40 cellular contexts compared by ENCODE assay signal in the genomic region with DNA sequence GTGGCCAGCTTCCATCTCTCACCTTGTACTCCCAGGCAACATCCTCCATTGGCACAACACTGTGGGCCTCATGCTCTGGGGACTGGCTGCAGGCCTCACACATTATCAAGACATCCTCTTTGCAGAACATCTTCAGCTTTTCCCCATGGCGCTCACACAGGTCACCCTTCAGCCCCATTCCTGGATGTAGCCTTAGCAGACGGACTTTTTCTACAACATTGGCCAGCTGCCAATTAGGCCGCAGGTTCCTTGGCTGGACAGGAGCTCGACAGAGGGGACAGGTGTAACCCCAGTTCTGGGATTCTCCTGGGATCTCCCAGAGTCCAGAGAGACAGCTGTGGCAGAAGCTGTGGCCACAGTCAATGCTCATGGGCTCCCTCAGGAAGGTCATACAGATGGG. TPM values are rescaled to one million over a fixed set of nuclear protein-coding genes. Genes with fewer than 3 reads are reported as not detected.
"Had no signal": no experiment of that assay in that cellular context is flagged by ENCODE, and none has a peak within 500 bp of the region (broad histone marks: within the 10 kb centered on the region; RNA-seq: fewer than 3 reads in every experiment).

No MANE protein-coding gene starts in this region.

- H3K27ac ChIP-seq: ascending aorta, cardiac muscle cell, WERI-Rb-1 had no signal

- H3K27ac Mint-ChIP-seq: activated CD4-positive, alpha-beta memory T cell treated with anti-CD3 and anti-CD28 coated beads, Interleukin-2, amount 10 ng/mL, durations not matched to agents 7 days and 5 days; activated CD4-positive, alpha-beta T cell treated with anti-CD3 and anti-CD28 coated beads for 36 hours; activated CD4-positive, alpha-beta T cell treated with anti-CD3 and anti-CD28 coated beads, Interleukin-2, amount 10 ng/mL, durations not matched to agents 7 days and 5 days; activated CD8-positive, alpha-beta memory T cell treated with anti-CD3 and anti-CD28 coated beads, Interleukin-2, amount 10 ng/mL, durations not matched to agents 7 days and 5 days; activated CD8-positive, alpha-beta T cell treated with anti-CD3 and anti-CD28 coated beads, Interleukin-2, amount 10 ng/mL, durations not matched to agents 7 days and 5 days; activated naive CD4-positive, alpha-beta T cell treated with anti-CD3 and anti-CD28 coated beads, Interleukin-2, amount 10 ng/mL, durations not matched to agents 7 days and 5 days; activated naive CD4-positive, alpha-beta T cell treated with anti-CD3 and anti-CD28 coated beads, Interleukin-2, amount 50 U/mL, for 24 hours; activated naive CD8-positive, alpha-beta T cell; activated naive CD8-positive, alpha-beta T cell treated with anti-CD3 and anti-CD28 coated beads, Interleukin-2, amount 10 ng/mL, durations not matched to agents 7 days and 5 days; activated naive CD8-positive, alpha-beta T cell treated with anti-CD3 and anti-CD28 coated beads, Interleukin-2, amount 50 U/mL, for 24 hours; activated T-cell treated with anti-CD3 and anti-CD28 coated beads, Interleukin-2, amount 50 U/mL, for 24 hours; activated T-helper 2 cell treated with anti-CD3 and anti-CD28 coated beads, Interferon-gamma antibody, Interleukin-2, Interleukin-4, amounts not matched to agents 10 μg/mL and 5 μg/mL and 100 μg/mL, durations not matched to agents 14 hours and 24 hours and 36 hours; brain; T-helper 1 cell treated with Interleukin-12 subunit alpha and Interleukin-12 subunit beta and Interleukin-4 antibody, amounts not matched to agents 30 μg/mL and 1 μg/mL, for 36 hours; T-helper 2 cell treated with Interferon-gamma antibody and Interleukin-4, amounts not matched to agents 5 μg/mL and 100 μg/mL, for 36 hours; WTC11 had no signal

- H3K9me3 Mint-ChIP-seq: activated CD4-positive, alpha-beta memory T cell treated with anti-CD3 and anti-CD28 coated beads, Interleukin-2, amount 10 ng/mL, durations not matched to agents 7 days and 5 days; activated CD4-positive, alpha-beta T cell treated with anti-CD3 and anti-CD28 coated beads, Interleukin-2, amount 10 ng/mL, durations not matched to agents 7 days and 5 days; activated naive CD4-positive, alpha-beta T cell treated with anti-CD3 and anti-CD28 coated beads, Interleukin-2, amount 10 ng/mL, durations not matched to agents 7 days and 5 days; activated naive CD4-positive, alpha-beta T cell treated with anti-CD3 and anti-CD28 coated beads, Interleukin-2, amount 50 U/mL, for 24 hours; activated naive CD8-positive, alpha-beta T cell treated with anti-CD3 and anti-CD28 coated beads, Interleukin-2, amount 10 ng/mL, durations not matched to agents 7 days and 5 days; activated T-cell treated with anti-CD3 and anti-CD28 coated beads, Interleukin-2, amount 50 U/mL, for 24 hours; activated T-helper 2 cell treated with anti-CD3 and anti-CD28 coated beads, Interferon-gamma antibody, Interleukin-2, Interleukin-4, amounts not matched to agents 10 μg/mL and 5 μg/mL and 100 μg/mL, durations not matched to agents 14 hours and 24 hours and 36 hours; brain; central memory CD8-positive, alpha-beta T cell; T-helper 1 cell treated with Interleukin-12 subunit alpha and Interleukin-12 subunit beta and Interleukin-4 antibody, amounts not matched to agents 30 μg/mL and 1 μg/mL, for 36 hours; T-helper 2 cell treated with Interferon-gamma antibody and Interleukin-4, amounts not matched to agents 5 μg/mL and 100 μg/mL, for 36 hours had no signal

- H3K9me3 ChIP-seq: ascending aorta had no signal

- H3K36me3 ChIP-seq: WERI-Rb-1 had no signal

- H3K27me3 Mint-ChIP-seq: activated CD4-positive, alpha-beta memory T cell treated with anti-CD3 and anti-CD28 coated beads, Interleukin-2, amount 10 ng/mL, durations not matched to agents 7 days and 5 days; activated CD4-positive, alpha-beta T cell treated with anti-CD3 and anti-CD28 coated beads for 36 hours; activated CD4-positive, alpha-beta T cell treated with anti-CD3 and anti-CD28 coated beads, Interleukin-2, amount 10 ng/mL, durations not matched to agents 7 days and 5 days; activated CD8-positive, alpha-beta memory T cell treated with anti-CD3 and anti-CD28 coated beads, Interleukin-2, amount 10 ng/mL, durations not matched to agents 7 days and 5 days; activated naive CD4-positive, alpha-beta T cell treated with anti-CD3 and anti-CD28 coated beads, Interleukin-2, amount 10 ng/mL, durations not matched to agents 7 days and 5 days; activated naive CD4-positive, alpha-beta T cell treated with anti-CD3 and anti-CD28 coated beads, Interleukin-2, amount 50 U/mL, for 24 hours; activated naive CD8-positive, alpha-beta T cell; activated naive CD8-positive, alpha-beta T cell treated with anti-CD3 and anti-CD28 coated beads, Interleukin-2, amount 10 ng/mL, durations not matched to agents 7 days and 5 days; activated naive CD8-positive, alpha-beta T cell treated with anti-CD3 and anti-CD28 coated beads, Interleukin-2, amount 50 U/mL, for 24 hours; activated T-cell treated with anti-CD3 and anti-CD28 coated beads, Interleukin-2, amount 50 U/mL, for 24 hours; central memory CD8-positive, alpha-beta T cell had no signal

- ATAC-seq: activated CD4-positive, alpha-beta T cell treated with anti-CD3 and anti-CD28 coated beads for 36 hours; activated CD4-positive, CD25-positive, alpha-beta regulatory T cell treated with anti-CD3 and anti-CD28 coated beads, Interleukin-2, amount 50 U/mL, for 24 hours; activated CD8-positive, alpha-beta memory T cell treated with anti-CD3 and anti-CD28 coated beads, Interleukin-2, amount 10 ng/mL, durations not matched to agents 7 days and 5 days; activated CD8-positive, alpha-beta T cell treated with anti-CD3 and anti-CD28 coated beads, Interleukin-2, amount 10 ng/mL, durations not matched to agents 7 days and 5 days; activated naive CD8-positive, alpha-beta T cell treated with anti-CD3 and anti-CD28 coated beads, Interleukin-2, amount 50 U/mL, for 24 hours; WTC11 had no signal

- DNase-seq: activated CD4-positive, alpha-beta memory T cell treated with anti-CD3 and anti-CD28 coated beads, Interleukin-2, amount 10 ng/mL, durations not matched to agents 7 days and 5 days; activated CD4-positive, alpha-beta T cell treated with anti-CD3 and anti-CD28 coated beads for 1 hour; activated CD4-positive, alpha-beta T cell treated with anti-CD3 and anti-CD28 coated beads for 36 hours; activated CD4-positive, alpha-beta T cell treated with anti-CD3 and anti-CD28 coated beads for 48 hours; activated CD4-positive, alpha-beta T cell treated with anti-CD3 and anti-CD28 coated beads, Interleukin-2, amount 10 ng/mL, durations not matched to agents 7 days and 5 days; activated CD4-positive, alpha-beta T cell treated with anti-CD3 and anti-CD28 coated beads, Interleukin-2, amount 50 U/mL, for 48 hours; activated CD4-positive, CD25-positive, alpha-beta regulatory T cell; activated CD8-positive, alpha-beta memory T cell treated with anti-CD3 and anti-CD28 coated beads for 24 hours; activated CD8-positive, alpha-beta memory T cell treated with anti-CD3 and anti-CD28 coated beads, Interleukin-2, amount 10 ng/mL, durations not matched to agents 7 days and 5 days; activated CD8-positive, alpha-beta memory T cell treated with anti-CD3 and anti-CD28 coated beads, Interleukin-2, amount 50 U/mL, for 48 hours; activated CD8-positive, alpha-beta T cell treated with anti-CD3 and anti-CD28 coated beads, Interleukin-2, amount 10 ng/mL, durations not matched to agents 7 days and 5 days; activated effector memory CD4-positive, alpha-beta T cell treated with Interleukin-2 at 50 U/mL for 16 hours; activated gamma-delta T cell; activated naive CD4-positive, alpha-beta T cell treated with anti-CD3 and anti-CD28 coated beads, Interleukin-2, amount 10 ng/mL, durations not matched to agents 7 days and 5 days; activated naive CD4-positive, alpha-beta T cell treated with Interleukin-2 at 50 U/mL for 16 hours; activated naive CD8-positive, alpha-beta T cell treated with anti-CD3 and anti-CD28 coated beads, Interleukin-2, amount 10 ng/mL, durations not matched to agents 7 days and 5 days; activated naive CD8-positive, alpha-beta T cell treated with anti-CD3 and anti-CD28 coated beads, Interleukin-2, amount 50 U/mL, for 24 hours; activated T-cell treated with anti-CD3 and anti-CD28 coated beads, Interleukin-2, amount 50 U/mL, for 24 hours; activated T-cell treated with anti-CD3 and anti-CD28 coated beads, Interleukin-2, amount 50 U/mL, for 48 hours; anterior cingulate cortex; caudate nucleus; cerebellar nuclear complex; T-helper 2 cell; T-helper 9 cell; WERI-Rb-1 had no signal

- H3K4me3 Mint-ChIP-seq: activated CD4-positive, alpha-beta memory T cell treated with anti-CD3 and anti-CD28 coated beads, Interleukin-2, amount 10 ng/mL, durations not matched to agents 7 days and 5 days; activated CD4-positive, alpha-beta T cell treated with anti-CD3 and anti-CD28 coated beads for 36 hours; activated CD4-positive, alpha-beta T cell treated with anti-CD3 and anti-CD28 coated beads, Interleukin-2, amount 10 ng/mL, durations not matched to agents 7 days and 5 days; activated CD8-positive, alpha-beta memory T cell treated with anti-CD3 and anti-CD28 coated beads, Interleukin-2, amount 10 ng/mL, durations not matched to agents 7 days and 5 days; activated CD8-positive, alpha-beta T cell treated with anti-CD3 and anti-CD28 coated beads, Interleukin-2, amount 10 ng/mL, durations not matched to agents 7 days and 5 days; activated naive CD4-positive, alpha-beta T cell treated with anti-CD3 and anti-CD28 coated beads, Interleukin-2, amount 10 ng/mL, durations not matched to agents 7 days and 5 days; activated naive CD4-positive, alpha-beta T cell treated with anti-CD3 and anti-CD28 coated beads, Interleukin-2, amount 50 U/mL, for 24 hours; activated naive CD8-positive, alpha-beta T cell; activated naive CD8-positive, alpha-beta T cell treated with anti-CD3 and anti-CD28 coated beads, Interleukin-2, amount 10 ng/mL, durations not matched to agents 7 days and 5 days; activated naive CD8-positive, alpha-beta T cell treated with anti-CD3 and anti-CD28 coated beads, Interleukin-2, amount 50 U/mL, for 24 hours; activated T-cell treated with anti-CD3 and anti-CD28 coated beads, Interleukin-2, amount 50 U/mL, for 24 hours; central memory CD8-positive, alpha-beta T cell; T-helper 1 cell treated with Interleukin-12 subunit alpha and Interleukin-12 subunit beta and Interleukin-4 antibody, amounts not matched to agents 30 μg/mL and 1 μg/mL, for 36 hours; T-helper 2 cell treated with Interferon-gamma antibody and Interleukin-4, amounts not matched to agents 5 μg/mL and 100 μg/mL, for 36 hours; WTC11 had no signal

- H3K4me3 ChIP-seq: ascending aorta, cardiac muscle cell had no signal

- H3K27me3 ChIP-seq: ascending aorta, cardiac muscle cell had no signal

- FAIRE-seq: bronchial epithelial cell, TTC549 had no signal

RNA-seq across cellular contexts. Expression of a gene that starts 11.2 kb away (rescaled TPM):
- total RNA-seq: activated CD4-positive, alpha-beta memory T cell treated with anti-CD3 and anti-CD28 coated beads, Interleukin-2, amount 10 ng/mL, durations not matched to agents 7 days and 5 days; activated CD4-positive, alpha-beta T cell treated with anti-CD3 and anti-CD28 coated beads for 36 hours; activated CD4-positive, alpha-beta T cell treated with anti-CD3 and anti-CD28 coated beads, Interleukin-2, amount 10 ng/mL, durations not matched to agents 7 days and 5 days; activated CD8-positive, alpha-beta memory T cell treated with anti-CD3 and anti-CD28 coated beads, Interleukin-2, amount 10 ng/mL, durations not matched to agents 7 days and 5 days; activated CD8-positive, alpha-beta T cell treated with anti-CD3 and anti-CD28 coated beads, Interleukin-2, amount 10 ng/mL, durations not matched to agents 7 days and 5 days; activated naive CD8-positive, alpha-beta T cell treated with anti-CD3 and anti-CD28 coated beads, Interleukin-2, amount 10 ng/mL, durations not matched to agents 7 days and 5 days; activated T-helper 2 cell treated with anti-CD3 and anti-CD28 coated beads, Interferon-gamma antibody, Interleukin-2, Interleukin-4, amounts not matched to agents 10 μg/mL and 5 μg/mL and 100 μg/mL, durations not matched to agents 14 hours and 24 hours and 36 hours; ascending aorta; bronchial epithelial cell; cardiac muscle cell; chondrocyte; WTC11 had no signal
- polyA plus RNA-seq: adipose tissue had no signal

RNA-seq across cellular contexts. Expression of a gene that starts 23.5 kb away (rescaled TPM):
- total RNA-seq: activated CD4-positive, alpha-beta memory T cell treated with anti-CD3 and anti-CD28 coated beads, Interleukin-2, amount 10 ng/mL, durations not matched to agents 7 days and 5 days; activated CD4-positive, alpha-beta T cell treated with anti-CD3 and anti-CD28 coated beads for 36 hours; activated CD4-positive, alpha-beta T cell treated with anti-CD3 and anti-CD28 coated beads, Interleukin-2, amount 10 ng/mL, durations not matched to agents 7 days and 5 days; activated CD8-positive, alpha-beta memory T cell treated with anti-CD3 and anti-CD28 coated beads, Interleukin-2, amount 10 ng/mL, durations not matched to agents 7 days and 5 days; activated CD8-positive, alpha-beta T cell treated with anti-CD3 and anti-CD28 coated beads, Interleukin-2, amount 10 ng/mL, durations not matched to agents 7 days and 5 days; activated naive CD8-positive, alpha-beta T cell treated with anti-CD3 and anti-CD28 coated beads, Interleukin-2, amount 10 ng/mL, durations not matched to agents 7 days and 5 days; activated T-helper 2 cell treated with anti-CD3 and anti-CD28 coated beads, Interferon-gamma antibody, Interleukin-2, Interleukin-4, amounts not matched to agents 10 μg/mL and 5 μg/mL and 100 μg/mL, durations not matched to agents 14 hours and 24 hours and 36 hours; ascending aorta; bronchial epithelial cell; cardiac muscle cell; chondrocyte; WTC11 had no signal
- polyA plus RNA-seq: adipose tissue had no signal

RNA-seq across cellular contexts. Expression of a gene that starts 32.2 kb away (rescaled TPM):
- total RNA-seq: activated CD4-positive, alpha-beta memory T cell treated with anti-CD3 and anti-CD28 coated beads, Interleukin-2, amount 10 ng/mL, durations not matched to agents 7 days and 5 days; activated CD4-positive, alpha-beta T cell treated with anti-CD3 and anti-CD28 coated beads for 36 hours; activated CD4-positive, alpha-beta T cell treated with anti-CD3 and anti-CD28 coated beads, Interleukin-2, amount 10 ng/mL, durations not matched to agents 7 days and 5 days; activated CD8-positive, alpha-beta memory T cell treated with anti-CD3 and anti-CD28 coated beads, Interleukin-2, amount 10 ng/mL, durations not matched to agents 7 days and 5 days; activated CD8-positive, alpha-beta T cell treated with anti-CD3 and anti-CD28 coated beads, Interleukin-2, amount 10 ng/mL, durations not matched to agents 7 days and 5 days; activated naive CD8-positive, alpha-beta T cell treated with anti-CD3 and anti-CD28 coated beads, Interleukin-2, amount 10 ng/mL, durations not matched to agents 7 days and 5 days; activated T-helper 2 cell treated with anti-CD3 and anti-CD28 coated beads, Interferon-gamma antibody, Interleukin-2, Interleukin-4, amounts not matched to agents 10 μg/mL and 5 μg/mL and 100 μg/mL, durations not matched to agents 14 hours and 24 hours and 36 hours; ascending aorta; bronchial epithelial cell; cardiac muscle cell; chondrocyte; WTC11 had no signal
- polyA plus RNA-seq: adipose tissue, cardiac muscle cell had no signal

RNA-seq across cellular contexts. Expression of a gene that starts 38.7 kb away (rescaled TPM):
- total RNA-seq: activated CD4-positive, alpha-beta memory T cell treated with anti-CD3 and anti-CD28 coated beads, Interleukin-2, amount 10 ng/mL, durations not matched to agents 7 days and 5 days; activated CD4-positive, alpha-beta T cell treated with anti-CD3 and anti-CD28 coated beads for 36 hours; activated CD4-positive, alpha-beta T cell treated with anti-CD3 and anti-CD28 coated beads, Interleukin-2, amount 10 ng/mL, durations not matched to agents 7 days and 5 days; activated CD8-positive, alpha-beta memory T cell treated with anti-CD3 and anti-CD28 coated beads, Interleukin-2, amount 10 ng/mL, durations not matched to agents 7 days and 5 days; activated CD8-positive, alpha-beta T cell treated with anti-CD3 and anti-CD28 coated beads, Interleukin-2, amount 10 ng/mL, durations not matched to agents 7 days and 5 days; activated naive CD8-positive, alpha-beta T cell treated with anti-CD3 and anti-CD28 coated beads, Interleukin-2, amount 10 ng/mL, durations not matched to agents 7 days and 5 days; activated T-helper 2 cell treated with anti-CD3 and anti-CD28 coated beads, Interferon-gamma antibody, Interleukin-2, Interleukin-4, amounts not matched to agents 10 μg/mL and 5 μg/mL and 100 μg/mL, durations not matched to agents 14 hours and 24 hours and 36 hours; bronchial epithelial cell; cardiac muscle cell; WTC11 had no signal
- polyA plus RNA-seq: cardiac muscle cell had no signal
